ENCODE assay signal across 8 cellular contexts in the genomic region with DNA sequence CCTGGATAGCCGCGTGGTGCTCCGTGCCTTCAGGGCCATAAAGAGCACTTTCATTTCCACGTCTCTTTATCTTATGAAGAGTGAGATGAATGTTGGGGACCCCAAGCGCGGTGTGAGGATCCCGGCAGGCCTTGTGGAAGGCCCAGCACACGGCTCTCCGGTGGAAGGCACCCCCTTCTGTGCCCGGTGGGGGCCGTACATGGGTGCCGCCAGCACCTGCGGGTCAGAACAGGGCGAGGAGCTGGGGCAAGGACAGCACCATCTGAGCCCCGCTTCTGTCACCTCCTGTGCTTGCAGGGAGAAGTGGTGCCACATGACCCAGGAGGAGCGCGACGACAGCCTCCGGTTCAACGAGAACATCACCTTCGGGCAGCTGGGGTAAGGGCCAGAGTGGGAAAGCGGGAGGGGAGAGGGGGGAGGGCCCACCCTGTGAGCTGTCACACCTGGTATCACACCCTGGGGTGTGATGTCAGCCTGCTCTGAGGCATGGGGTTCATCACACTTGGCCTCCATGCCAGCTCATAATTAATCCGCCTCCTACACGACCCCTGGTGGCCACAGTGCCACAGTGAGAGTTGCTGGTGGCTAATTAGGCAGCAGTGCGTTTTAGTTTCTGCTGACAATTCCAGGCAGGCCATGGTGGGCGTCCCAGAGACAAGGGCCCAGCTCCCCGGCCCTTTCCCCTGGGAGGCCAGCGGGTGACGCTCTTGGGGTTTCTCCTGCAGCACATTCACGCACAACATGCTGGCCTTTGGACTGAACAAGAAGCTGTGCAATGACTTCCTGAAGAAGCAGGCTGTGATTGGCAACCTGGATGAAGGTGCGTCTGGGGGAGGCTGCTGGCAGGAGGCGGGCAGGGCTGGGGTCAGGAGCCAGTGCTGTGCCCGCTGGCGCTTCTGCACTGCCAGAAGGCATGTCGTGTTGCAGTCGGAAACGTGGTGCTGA. TPM values are rescaled to one million over a fixed set of nuclear protein-coding genes. Genes with fewer than 3 reads are reported as not detected.
DNase-seq lines count a peak whose midpoint lies in the region; ATAC-seq, FAIRE-seq and TF ChIP-seq lines count a peak whose summit lies in the region.

No MANE protein-coding gene starts in this region.

- no peak overlapping the region for H3K9ac ChIP-seq in parathyroid adenoma

- ATAC-seq in HG03521 (IDR thresholded peaks at IDR 0.05; ENCODE audit: unreplicated experiment) (peak; percentile 54), upper lobe of right lung (peak; percentile 73), HG03095 (IDR thresholded peaks at IDR 0.05; ENCODE audit: unreplicated experiment) (no peak)

- intact Hi-C loops in upper lobe of right lung (cut with DNase I), result no loop called here

- DNase-seq in GDM1 (lab: John Stamatoyannopoulos, UW) (peak; percentile 4), RPMI7951 (ENCODE audit: low read depth) (peak; percentile 68), frontal cortex (ENCODE audit: low spot score in 2 of 2) (peak; percentile 66 to 73), upper lobe of right lung (peak; percentile 83)
- peak; percentile 52 to 56 for DNase-seq in activated T-helper 1 cell treated with anti-CD3 and anti-CD28 coated beads, Interleukin-2, amount 50 U/mL, for 16 hours (ENCODE audit: low read depth in 1 of 2, low spot score in 1 of 2)

- no peak overlapping the region for H2AFZ ChIP-seq in parathyroid adenoma

- H3K4me1 ChIP-seq in parathyroid adenoma (peaks cover 4% of the 10 kb centered on the region), upper lobe of right lung (peaks cover 14% of the 10 kb centered on the region)

- H3K4me3 ChIP-seq in parathyroid adenoma (ENCODE audit: low read depth, low read length) (no peak overlapping the region), upper lobe of right lung (no peak overlapping the region)

- no peaks in the 10 kb centered on the region for H3K79me2 ChIP-seq in parathyroid adenoma

- no peak overlapping the region for H3K4me2 ChIP-seq in parathyroid adenoma (ENCODE audit: low read length)

- H3K27me3 ChIP-seq in parathyroid adenoma (ENCODE audit: control insufficient read depth, insufficient read depth, low read length) (no peaks in the 10 kb centered on the region), upper lobe of right lung (no peaks in the 10 kb centered on the region)

- TF ChIP-seq CTCF in parathyroid adenoma (IDR thresholded peaks at IDR 0.05), result peak; percentile 72
- TF ChIP-seq CTCF in upper lobe of right lung (IDR thresholded peaks at IDR 0.05), result peak; percentile 80

- H3K27ac ChIP-seq in parathyroid adenoma (no peak overlapping the region), upper lobe of right lung (no peak overlapping the region)

- no peak for FAIRE-seq in frontal cortex (lab: Jason Lieb, UNC)

- H3K36me3 ChIP-seq in parathyroid adenoma (ENCODE audit: control insufficient read depth, insufficient read depth, low read length) (no peaks in the 10 kb centered on the region), upper lobe of right lung (peaks cover 5% of the 10 kb centered on the region)

- H3K9me3 ChIP-seq in parathyroid adenoma (ENCODE audit: control insufficient read depth, low read length) (no peaks in the 10 kb centered on the region), upper lobe of right lung (no peaks in the 10 kb centered on the region)

RNA-seq across cellular contexts. Expression of gene CIBAR2, which starts 25.7 kb away (rescaled TPM):
- total RNA-seq in RPMI7951 (2014; rRNA removed; shearing (Covaris generic)), result not detected in 2 replicates
- total RNA-seq in frontal cortex, result 0.41 TPM
- not detected for total RNA-seq in upper lobe of right lung

RNA-seq across cellular contexts. Expression of gene KIAA0513, which starts 59.0 kb away (rescaled TPM):
- total RNA-seq in RPMI7951 (2014; rRNA removed; shearing (Covaris generic)), result 2.6 and 3.5 TPM in 2 replicates
- total RNA-seq in frontal cortex, result 55.8 TPM
- 21.7 TPM for total RNA-seq in upper lobe of right lung

Comparison
In these comparisons a context has a peak if more than half of its experiments do, and no peak if none do; other contexts are left out.
1. DNase-seq: peak in every context shown above with its lines; median percentile 83 in upper lobe of right lung; 70 in frontal cortex; 68 in RPMI7951; 54 in activated T-helper 1 cell treated with anti-CD3 and anti-CD28 coated beads, Interleukin-2, amount 50 U/mL, for 16 hours; 4 in GDM1.